In the genomic region with DNA sequence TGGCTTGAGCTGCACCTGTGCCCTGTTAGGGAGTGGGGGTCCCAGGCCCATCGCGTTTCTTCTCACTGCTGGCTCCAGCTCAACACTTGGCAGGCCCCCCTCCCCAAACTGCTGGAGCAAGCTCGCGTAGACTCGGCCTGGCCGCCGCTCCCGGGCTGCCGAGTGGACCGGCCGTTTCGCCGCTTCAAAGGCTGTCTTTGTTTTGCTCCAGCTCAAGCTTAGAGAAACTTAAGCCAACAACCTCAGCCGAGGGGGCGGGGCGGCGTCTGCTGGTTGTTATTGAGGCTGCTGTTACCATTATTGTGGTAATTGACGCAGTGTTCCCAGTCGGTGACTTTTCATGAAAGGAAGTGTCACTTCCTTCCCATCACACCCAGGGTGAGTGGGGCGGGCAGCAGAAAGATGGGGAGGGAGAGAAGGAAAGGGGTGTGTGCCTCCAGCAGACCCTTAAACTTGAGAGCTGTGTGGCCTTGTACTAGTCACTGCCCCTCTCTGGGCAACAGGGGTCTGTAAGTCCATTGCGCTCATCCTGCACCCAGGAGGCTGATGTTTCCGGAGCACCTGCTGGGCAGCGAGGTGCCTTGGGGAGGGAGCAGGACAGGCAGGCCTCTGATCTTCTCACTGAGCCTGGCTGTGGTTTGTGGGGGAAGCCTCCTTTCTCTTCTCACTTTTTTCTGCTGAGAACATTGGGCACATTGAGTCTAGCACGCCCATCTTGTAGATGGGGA, we compare ENCODE assay signal across 8 cellular contexts. TPM values are rescaled to one million over a fixed set of nuclear protein-coding genes. Genes with fewer than 3 reads are reported as not detected.
A peak's percentile ranks its signal among the peaks of the same experiment; 100 is the strongest.
DNase-seq lines count a peak whose midpoint lies in the region; ATAC-seq lines count a peak whose summit lies in the region.

No MANE protein-coding gene starts in this region.

- H3K9me2 ChIP-seq in GM23248 (ENCODE audit: insufficient read depth) = no peaks in the 10 kb centered on the region

- no peak overlapping the region for H3K27ac ChIP-seq in GM23248
- peak overlapping the region; percentile 57 for H3K27ac ChIP-seq in duodenal mucosa (ENCODE audit: low read depth, low read length)
- no peak overlapping the region for H3K27ac ChIP-seq in mesodermal cell (ENCODE audit: low read depth, low read length, severe bottlenecking)

- H3K4me3 ChIP-seq in GM23248 = peak overlapping the region; percentile 74
- peak overlapping the region; percentile 69 to 85 for H3K4me3 ChIP-seq in duodenal mucosa (ENCODE audit: low read depth in 1 of 2, low read length in 2 of 2)
- peak overlapping the region; percentile 75 for H3K4me3 ChIP-seq in mesodermal cell (ENCODE audit: extremely low read depth, insufficient read depth, low read length, poor library complexity, severe bottlenecking)

- H3K4me2 ChIP-seq in GM23248 (ENCODE audit: unreplicated experiment) = peak overlapping the region; percentile 71

- WGBS in GM23248 (ENCODE audit: low coverage in 1 of 2, low lambda C conversion rate in 2 of 2, missing lambda C conversion rate in 2 of 2), 2 experiments = 28 to 36% methylated on average over 22 to 24 of the region's 24 CpGs
- WGBS in mesodermal cell (ENCODE audit: insufficient coverage in 2 of 2), 2 experiments = 6 to 7% methylated on average over 16 to 18 of the region's 24 CpGs

- DNase-seq in GM23248 = peak; percentile 66
- DNase-seq in activated CD4-positive, alpha-beta T cell treated with anti-CD3 and anti-CD28 coated beads, Interleukin-2, amount 50 U/mL, for 48 hours = peak; percentile 93 to 96
- peak; percentile 79 to 87 for DNase-seq in stimulated activated CD8-positive, alpha-beta memory T cell treated with anti-CD3 and anti-CD28 coated beads, Interleukin-15, amount 100 ng/mL, for 48 hours (ENCODE audit: low read depth in 2 of 2)
- no peak for DNase-seq in kidney glomerular epithelial cell (lab: John Stamatoyannopoulos, UW)

- H4K20me1 ChIP-seq in GM23248 (ENCODE audit: insufficient read depth) = 0 out of 2 replicates have a peak, but pooled peaks cover 5% of the 10 kb centered on the region

- H3K79me2 ChIP-seq in GM23248 (ENCODE audit: insufficient read depth) = peaks cover 35% of the 10 kb centered on the region

- in situ Hi-C loops in GM23248 (cut with MboI) = no loop called here

- H3K9ac ChIP-seq in GM23248 = peak overlapping the region; percentile 83
- peak overlapping the region; percentile 73 to 76 for H3K9ac ChIP-seq in duodenal mucosa (ENCODE audit: low read depth in 1 of 2, low read length in 2 of 2)

- H3F3A ChIP-seq in GM23248 (ENCODE audit: insufficient read depth) = peaks cover 38% of the 10 kb centered on the region

- H3K27me3 ChIP-seq in GM23248 (replicated peaks; ENCODE audit: insufficient read depth) (no peaks in the 10 kb centered on the region), duodenal mucosa (ENCODE audit: control insufficient read depth in 1 of 2, insufficient read depth in 2 of 2, low read length in 2 of 2) (peaks cover 3 to 5% of the 10 kb centered on the region in 2 donors)

- H2AFZ ChIP-seq in GM23248 = no peak overlapping the region

- ATAC-seq in HG03565 (IDR thresholded peaks at IDR 0.05; ENCODE audit: unreplicated experiment) (no peak), GM21526 (IDR thresholded peaks at IDR 0.05; ENCODE audit: low FRiP score, unreplicated experiment) (no peak)

- H3K9me3 ChIP-seq in GM23248 (ENCODE audit: low read depth) (no peaks in the 10 kb centered on the region), duodenal mucosa (ENCODE audit: control insufficient read depth in 1 of 2, low read length in 2 of 2) (no peaks in the 10 kb centered on the region), mesodermal cell (ENCODE audit: control insufficient read depth, low read length) (no peaks in the 10 kb centered on the region)

- H3K36me3 ChIP-seq in GM23248 (ENCODE audit: low read depth) = no peaks in the 10 kb centered on the region
- H3K36me3 ChIP-seq in duodenal mucosa (ENCODE audit: control insufficient read depth in 1 of 2, insufficient read depth in 2 of 2, low read length in 2 of 2) = no peaks in the 10 kb centered on the region
- no peaks in the 10 kb centered on the region for H3K36me3 ChIP-seq in mesodermal cell (ENCODE audit: control insufficient read depth, insufficient read depth, low read length)

- H3K4me1 ChIP-seq in GM23248 (ENCODE audit: insufficient read depth) = peaks cover 48% of the 10 kb centered on the region
- peaks cover 34 to 35% of the 10 kb centered on the region in 2 donors for H3K4me1 ChIP-seq in duodenal mucosa (ENCODE audit: control insufficient read depth in 1 of 2, insufficient read depth in 2 of 2, low read length in 2 of 2)
- peaks cover 28% of the 10 kb centered on the region for H3K4me1 ChIP-seq in mesodermal cell (ENCODE audit: control insufficient read depth, insufficient read depth, low read length, poor library complexity, severe bottlenecking)

RNA-seq across cellular contexts. Expression of gene ARID5A, which starts 2.1 kb away (rescaled TPM):
- 11.6 and 15.2 TPM in 2 replicates for total RNA-seq in GM23248 (2014; rRNA removed; shearing (Covaris generic))
- polyA plus RNA-seq in GM23248 (2016; fragmentation: Nextera tagmentation; extraction: Ambion mirVana) = 19.5 and 20.8 TPM in 2 replicates
- polyA plus RNA-seq in mesodermal cell (2013, experiment 1 of 2) = 7.7 TPM
- 5.0 TPM for polyA plus RNA-seq in mesodermal cell (2013, experiment 2 of 2)

RNA-seq across cellular contexts. Expression of gene NEURL3, which starts 33.5 kb away (rescaled TPM):
- not detected in 2 replicates for total RNA-seq in GM23248 (2014; rRNA removed; shearing (Covaris generic))
- not detected in 2 replicates for polyA plus RNA-seq in GM23248 (2016; fragmentation: Nextera tagmentation; extraction: Ambion mirVana)
- polyA plus RNA-seq in mesodermal cell (2013, experiment 1 of 2) = not detected
- polyA plus RNA-seq in mesodermal cell (2013, experiment 2 of 2) = not detected
